Comparison of ENCODE assay signal across 18 cellular contexts in genomic region chr10:72709041-72709440, GRCh38. TPM values are rescaled to one million over a fixed set of nuclear protein-coding genes. Genes with fewer than 3 reads are reported as not detected.
DNase-seq lines count a peak whose midpoint lies in the region; TF ChIP-seq lines count a peak whose summit lies in the region.
"Had no signal": no experiment of that assay in that cellular context is flagged by ENCODE, and none has a peak within 500 bp of the region (broad histone marks: within the 10 kb centered on the region; RNA-seq: fewer than 3 reads in every experiment).

No MANE protein-coding gene starts in this region.

- no peaks in the 10 kb centered on the region for H3K27me3 ChIP-seq in SK-N-SH (ENCODE audit: insufficient read depth)
- H3K27me3 ChIP-seq in tibial artery = no peaks in the 10 kb centered on the region
- H3K27me3 ChIP-seq: cardiac muscle cell, neural progenitor cell had no signal

- peaks cover 0 to 2% (median 0%) of the 10 kb centered on the region in 3 donors for H3K27me3 Mint-ChIP-seq in immature natural killer cell (ENCODE audit: low read depth in 3 of 3)
- H3K27me3 Mint-ChIP-seq: activated naive CD4-positive, alpha-beta T cell treated with anti-CD3 and anti-CD28 coated beads, Interleukin-2, amount 10 ng/mL, durations not matched to agents 7 days and 5 days; stimulated activated memory B cell treated with anti-CD40 and anti-IgM and Interleukin-4, amounts not matched to agents 10 μg/mL and 1 μg/mL and 100 μg/mL, for 72 hours had no signal

- POLR2A ChIA-PET in SK-N-SH (lab: Yijun Ruan, JAX) = no interaction called here

- no peak for TF ChIP-seq EP300 in SK-N-SH (IDR thresholded peaks at IDR 0.05; ENCODE audit: borderline replicate concordance in 1 of 2, low read depth in 1 of 2, low read length in 1 of 2)

- no peak overlapping the region for H3K9ac ChIP-seq in SK-N-SH
- H3K9ac ChIP-seq: neural progenitor cell had no signal

- WGBS in SK-N-SH (ENCODE audit: low lambda C conversion rate) = 8% methylated on average over 1 of the region's 1 CpG

- H3K9me3 Mint-ChIP-seq in immature natural killer cell = no peaks in the 10 kb centered on the region
- H3K9me3 Mint-ChIP-seq: activated naive CD4-positive, alpha-beta T cell treated with anti-CD3 and anti-CD28 coated beads, Interleukin-2, amount 10 ng/mL, durations not matched to agents 7 days and 5 days; neural progenitor cell; stimulated activated memory B cell treated with anti-CD40 and anti-IgM and Interleukin-4, amounts not matched to agents 10 μg/mL and 1 μg/mL and 100 μg/mL, for 72 hours; T-helper 2 cell treated with Interferon-gamma antibody and Interleukin-4, amounts not matched to agents 5 μg/mL and 100 μg/mL, for 36 hours had no signal

- no peak overlapping the region for H2AFZ ChIP-seq in SK-N-SH (ENCODE audit: low read depth)
- H2AFZ ChIP-seq: neural progenitor cell had no signal

- H3K9me3 ChIP-seq in SK-N-SH = no peaks in the 10 kb centered on the region
- H3K9me3 ChIP-seq in tibial artery = no peaks in the 10 kb centered on the region

- H3K36me3 Mint-ChIP-seq in immature natural killer cell = no peaks in the 10 kb centered on the region
- H3K36me3 Mint-ChIP-seq: activated naive CD4-positive, alpha-beta T cell treated with anti-CD3 and anti-CD28 coated beads, Interleukin-2, amount 10 ng/mL, durations not matched to agents 7 days and 5 days; neural progenitor cell; stimulated activated memory B cell treated with anti-CD40 and anti-IgM and Interleukin-4, amounts not matched to agents 10 μg/mL and 1 μg/mL and 100 μg/mL, for 72 hours had no signal

- peaks cover 2 to 8% of the 10 kb centered on the region in 2 donors for H3K4me1 Mint-ChIP-seq in immature natural killer cell
- H3K4me1 Mint-ChIP-seq: activated naive CD4-positive, alpha-beta T cell treated with anti-CD3 and anti-CD28 coated beads, Interleukin-2, amount 10 ng/mL, durations not matched to agents 7 days and 5 days had no signal

- H3K4me3 ChIP-seq in SK-N-SH (ENCODE audit: low read depth in 2 of 2, low read length in 1 of 2) = peak overlapping the region in 1 of 2 experiments; percentile 1; a peak in 1 of 4 replicates
- no peak overlapping the region for H3K4me3 ChIP-seq in tibial artery
- H3K4me3 ChIP-seq: cardiac muscle cell, neural progenitor cell had no signal

- CTCF ChIA-PET in SK-N-SH (lab: Yijun Ruan, JAX) = interaction anchor here (1.9 kb wide), 1 partner anchor 15 kb away, joined by 5 read pairs; no protein-coding TSS in a partner anchor

- no peak overlapping the region for H3K27ac Mint-ChIP-seq in immature natural killer cell
- H3K27ac Mint-ChIP-seq: activated naive CD4-positive, alpha-beta T cell treated with anti-CD3 and anti-CD28 coated beads, Interleukin-2, amount 10 ng/mL, durations not matched to agents 7 days and 5 days; neural progenitor cell; stimulated activated memory B cell treated with anti-CD40 and anti-IgM and Interleukin-4, amounts not matched to agents 10 μg/mL and 1 μg/mL and 100 μg/mL, for 72 hours; T-helper 2 cell treated with Interferon-gamma antibody and Interleukin-4, amounts not matched to agents 5 μg/mL and 100 μg/mL, for 36 hours had no signal

- TF ChIP-seq CTCF in SK-N-SH (IDR thresholded peaks at IDR 0.05) (no peak), tibial artery (IDR thresholded peaks at IDR 0.05) (no peak)

- H3K4me3 Mint-ChIP-seq in immature natural killer cell = no peak overlapping the region
- H3K4me3 Mint-ChIP-seq: activated naive CD4-positive, alpha-beta T cell treated with anti-CD3 and anti-CD28 coated beads, Interleukin-2, amount 10 ng/mL, durations not matched to agents 7 days and 5 days; neural progenitor cell; stimulated activated memory B cell treated with anti-CD40 and anti-IgM and Interleukin-4, amounts not matched to agents 10 μg/mL and 1 μg/mL and 100 μg/mL, for 72 hours; T-helper 2 cell treated with Interferon-gamma antibody and Interleukin-4, amounts not matched to agents 5 μg/mL and 100 μg/mL, for 36 hours had no signal

- peak overlapping the region; percentile 43 for H3K4me2 ChIP-seq in SK-N-SH

- peaks cover 65% of the 10 kb centered on the region for H3K79me2 ChIP-seq in SK-N-SH (ENCODE audit: insufficient read depth)

- H3K27ac ChIP-seq in SK-N-SH (ENCODE audit: low read depth in 2 of 2, low read length in 1 of 2) (peak overlapping the region; percentile 54 to 66; a peak in 3 of 4 replicates), tibial artery (peak overlapping the region; percentile 59 to 75)
- H3K27ac ChIP-seq: cardiac muscle cell had no signal

- intact Hi-C loops in tibial artery (cut with DNase I; ENCODE audit: low total_unique reads) = no loop called here

- no peaks in the 10 kb centered on the region for H3K36me3 ChIP-seq in SK-N-SH (replicated peaks in 1 of 2; ENCODE audit: control insufficient read depth in 1 of 2, insufficient read depth in 2 of 2, low read length in 1 of 2)
- H3K36me3 ChIP-seq in tibial artery = no peaks in the 10 kb centered on the region
- H3K36me3 ChIP-seq: cardiac muscle cell, neural progenitor cell had no signal

- peak; percentile 36 for DNase-seq in SK-N-SH
- DNase-seq in dermis blood vessel endothelial cell = peak; percentile 84
- DNase-seq in lung microvascular endothelial cell (ENCODE audit: low read depth in 2 of 2) = peak; percentile 79 to 95
- DNase-seq in tibial artery = no peak
- DNase-seq in immature natural killer cell = no peak
- no peak for DNase-seq in NCI-H2107 treated with DMSO at 0.1 percent for 48 hours (lab: John Stamatoyannopoulos, UW; ENCODE audit: unreplicated experiment)
- no peak for DNase-seq in DMS79 treated with DMSO at 0.1 percent for 48 hours (lab: John Stamatoyannopoulos, UW)
- DNase-seq: activated CD4-positive, alpha-beta T cell treated with anti-CD3 and anti-CD28 coated beads for 1 hour; activated naive CD4-positive, alpha-beta T cell treated with anti-CD3 and anti-CD28 coated beads, Interleukin-2, amount 10 ng/mL, durations not matched to agents 7 days and 5 days; C1 segment of cervical spinal cord; DMS53; NCI-H2107; NCI-H774; small intestine had no signal

- H4K20me1 ChIP-seq in SK-N-SH (ENCODE audit: insufficient read depth) = no peaks in the 10 kb centered on the region

- peaks cover 14 to 27% of the 10 kb centered on the region in 2 experiments; a peak in 3 of 4 replicates for H3K4me1 ChIP-seq in SK-N-SH (ENCODE audit: control insufficient read depth in 1 of 2, insufficient read depth in 2 of 2, low read depth in 1 of 2, low read length in 1 of 2)
- peaks cover 0 to 68% (median 22%) of the 10 kb centered on the region in 4 donors for H3K4me1 ChIP-seq in tibial artery

- TF ChIP-seq RAD21 in SK-N-SH (IDR thresholded peaks at IDR 0.05; ENCODE audit: low read length) = no peak

- H3K9me2 ChIP-seq in SK-N-SH = no peaks in the 10 kb centered on the region

- H3F3A ChIP-seq in SK-N-SH (replicated peaks; ENCODE audit: insufficient read depth) = peaks cover 6% of the 10 kb centered on the region

TF ChIP-seq in SK-N-SH, 30 proteins besides CTCF, POLR2A, EP300 and RAD21:
- peak; percentile 89 for TF ChIP-seq NFIC (IDR thresholded peaks at IDR 0.05; ENCODE audit: borderline replicate concordance)
- TF ChIP-seq, protein P1, sequence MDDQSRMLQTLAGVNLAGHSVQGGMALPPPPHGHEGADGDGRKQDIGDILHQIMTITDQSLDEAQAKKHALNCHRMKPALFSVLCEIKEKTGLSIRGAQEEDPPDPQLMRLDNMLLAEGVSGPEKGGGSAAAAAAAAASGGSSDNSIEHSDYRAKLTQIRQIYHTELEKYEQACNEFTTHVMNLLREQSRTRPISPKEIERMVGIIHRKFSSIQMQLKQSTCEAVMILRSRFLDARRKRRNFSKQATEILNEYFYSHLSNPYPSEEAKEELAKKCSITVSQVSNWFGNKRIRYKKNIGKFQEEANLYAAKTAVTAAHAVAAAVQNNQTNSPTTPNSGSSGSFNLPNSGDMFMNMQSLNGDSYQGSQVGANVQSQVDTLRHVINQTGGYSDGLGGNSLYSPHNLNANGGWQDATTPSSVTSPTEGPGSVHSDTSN (IDR thresholded peaks at IDR 0.05) = peak; percentile 70
- no peak for TF ChIP-seq TAF1 (IDR thresholded peaks at IDR 0.05; ENCODE audit: borderline replicate concordance, low read depth, low read length)
- 0 out of 2 replicates have a peak, but pooled peaks have one; percentile 9 for TF ChIP-seq JUND (IDR thresholded peaks at IDR 0.05)
- TF ChIP-seq TCF12 (IDR thresholded peaks at IDR 0.05) = peak; percentile 65; the same call in 1 of the 2 replicates
- TF ChIP-seq, protein P2, sequence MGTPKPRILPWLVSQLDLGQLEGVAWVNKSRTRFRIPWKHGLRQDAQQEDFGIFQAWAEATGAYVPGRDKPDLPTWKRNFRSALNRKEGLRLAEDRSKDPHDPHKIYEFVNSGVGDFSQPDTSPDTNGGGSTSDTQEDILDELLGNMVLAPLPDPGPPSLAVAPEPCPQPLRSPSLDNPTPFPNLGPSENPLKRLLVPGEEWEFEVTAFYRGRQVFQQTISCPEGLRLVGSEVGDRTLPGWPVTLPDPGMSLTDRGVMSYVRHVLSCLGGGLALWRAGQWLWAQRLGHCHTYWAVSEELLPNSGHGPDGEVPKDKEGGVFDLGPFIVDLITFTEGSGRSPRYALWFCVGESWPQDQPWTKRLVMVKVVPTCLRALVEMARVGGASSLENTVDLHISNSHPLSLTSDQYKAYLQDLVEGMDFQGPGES (IDR thresholded peaks at IDR 0.05; ENCODE audit: low read depth, low read length) = no peak
TF ChIP-seq in SK-N-SH: peak in this region for 4.

RNA-seq across cellular contexts. Expression of gene MCU, which starts 17.1 kb away (rescaled TPM):
- polyA plus RNA-seq in SK-N-SH (2012; rRNA removed) (20.6 and 30.1 TPM in 2 replicates), immature natural killer cell (10 to 100 TPM in 2 of 3 donors, 1 to 10 TPM in 1; 9.2 to 11.6 (median 11.5) TPM)
- polyA plus RNA-seq in SK-N-SH (2012; cell fraction: cytosol; rRNA removed) = 26.2 and 26.9 TPM in 2 replicates
- 24.1 and 33.0 TPM in 2 replicates for polyA plus RNA-seq in SK-N-SH (2012; cell fraction: nucleus; rRNA removed)
- total RNA-seq in dermis blood vessel endothelial cell (44.0 and 49.7 TPM in 2 replicates), lung microvascular endothelial cell (22.0 and 30.3 TPM in 2 replicates)

Comparison
In these comparisons a context has a peak if more than half of its experiments do, and no peak if none do; other contexts are left out.
1. DNase-seq: peak in SK-N-SH (single experiment), dermis blood vessel endothelial cell (single experiment) and lung microvascular endothelial cell (2 of 2); none in tibial artery (0 of 2), immature natural killer cell (0 of 3), NCI-H2107 treated with DMSO at 0.1 percent for 48 hours (single experiment) and DMS79 treated with DMSO at 0.1 percent for 48 hours (single experiment).